29 cellular contexts compared by ENCODE assay signal in the genomic region with DNA sequence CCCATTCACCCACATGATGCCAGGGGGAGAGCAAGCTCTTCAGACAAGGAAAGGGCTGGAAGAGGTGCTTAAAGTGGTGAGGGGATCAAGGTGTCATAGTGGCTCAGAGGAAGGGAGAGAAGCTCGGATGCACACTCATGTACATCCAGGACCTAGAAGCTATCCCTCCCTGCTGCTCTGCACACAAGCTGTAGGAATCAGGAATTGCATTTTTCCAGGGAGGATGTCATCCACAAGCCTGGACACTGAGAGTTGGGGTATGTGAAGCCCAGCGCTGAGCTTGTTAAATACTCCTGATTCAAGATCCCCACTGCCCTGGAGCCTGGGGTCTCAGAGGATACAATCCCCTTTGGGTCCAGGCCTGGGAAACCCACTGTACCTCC.
"Had no signal": no experiment of that assay in that cellular context is flagged by ENCODE, and none has a peak within 500 bp of the region (broad histone marks: within the 10 kb centered on the region; RNA-seq: fewer than 3 reads in every experiment).

No MANE protein-coding gene starts in this region.

- H3K79me2 ChIP-seq: parathyroid adenoma had no signal

- FAIRE-seq: endometrium had no signal

- H3K4me1 ChIP-seq: parathyroid adenoma, right lobe of liver, vagina had no signal

- H3K9me3 ChIP-seq: heart right ventricle, right lobe of liver, thoracic aorta, vagina had no signal

- ATAC-seq: activated CD4-positive, alpha-beta T cell treated with anti-CD3 and anti-CD28 coated beads for 36 hours; heart right ventricle; left ventricle myocardium superior; natural killer cell; right lobe of liver; stimulated activated memory B cell treated with anti-CD40 and anti-IgM and Interleukin-4, amounts not matched to agents 10 μg/mL and 1 μg/mL and 100 μg/mL, for 72 hours had no signal

- H3K36me3 Mint-ChIP-seq: activated naive CD8-positive, alpha-beta T cell treated with anti-CD3 and anti-CD28 coated beads, Interleukin-2, amount 10 ng/mL, durations not matched to agents 7 days and 5 days; immature natural killer cell; natural killer cell; stimulated activated memory B cell treated with anti-CD40 and anti-IgM and Interleukin-4, amounts not matched to agents 10 μg/mL and 1 μg/mL and 100 μg/mL, for 72 hours; type B pancreatic cell; WTC11 had no signal

- H2AFZ ChIP-seq: parathyroid adenoma had no signal

- H3K27me3 Mint-ChIP-seq: activated CD4-positive, alpha-beta T cell treated with anti-CD3 and anti-CD28 coated beads for 36 hours; activated naive CD8-positive, alpha-beta T cell treated with anti-CD3 and anti-CD28 coated beads, Interleukin-2, amount 10 ng/mL, durations not matched to agents 7 days and 5 days; stimulated activated memory B cell treated with anti-CD40 and anti-IgM and Interleukin-4, amounts not matched to agents 10 μg/mL and 1 μg/mL and 100 μg/mL, for 72 hours had no signal

- H3K27ac ChIP-seq: cardiac muscle cell, heart right ventricle, parathyroid adenoma, right lobe of liver, skin epidermis, thoracic aorta, vagina had no signal

- DNase-seq: activated CD4-positive, alpha-beta T cell treated with anti-CD3 and anti-CD28 coated beads for 36 hours; activated CD4-positive, alpha-beta T cell treated with anti-CD3 and anti-CD28 coated beads, Interleukin-2, amount 50 U/mL, for 48 hours; activated effector memory CD4-positive, alpha-beta T cell treated with Interleukin-2 at 50 U/mL for 16 hours; activated naive CD4-positive, alpha-beta T cell treated with anti-CD3 and anti-CD28 coated beads for 36 hours; activated naive CD8-positive, alpha-beta T cell treated with anti-CD3 and anti-CD28 coated beads, Interleukin-2, amount 10 ng/mL, durations not matched to agents 7 days and 5 days; activated T-cell treated with anti-CD3 and anti-CD28 coated beads, Interleukin-2, amount 50 U/mL, for 48 hours; amniotic stem cell; effector CD4-positive, alpha-beta T cell; heart right ventricle; immature natural killer cell; kidney glomerular epithelial cell; left ventricle myocardium superior; mammary epithelial cell; midbrain; natural killer cell; stimulated activated CD4-positive, alpha-beta T cell treated with anti-CD3 and anti-CD28 coated beads, Interleukin-2, amount 100 ng/mL, for 24 hours; T-helper 1 cell; T-helper 9 cell had no signal

- H3K4me1 Mint-ChIP-seq: activated CD4-positive, alpha-beta T cell treated with anti-CD3 and anti-CD28 coated beads for 36 hours; activated naive CD8-positive, alpha-beta T cell treated with anti-CD3 and anti-CD28 coated beads, Interleukin-2, amount 10 ng/mL, durations not matched to agents 7 days and 5 days; immature natural killer cell; natural killer cell had no signal

- H3K27ac Mint-ChIP-seq: activated CD4-positive, alpha-beta T cell treated with anti-CD3 and anti-CD28 coated beads for 36 hours; activated naive CD4-positive, alpha-beta T cell treated with anti-CD3 and anti-CD28 coated beads for 36 hours; activated naive CD8-positive, alpha-beta T cell treated with anti-CD3 and anti-CD28 coated beads, Interleukin-2, amount 10 ng/mL, durations not matched to agents 7 days and 5 days; dendritic cell treated with granulocyte-macrophage colony-stimulating factor and Interleukin-4, amounts not matched to agents 40 ng/mL and 50 ng/mL, for 4 days; immature natural killer cell; natural killer cell; stimulated activated memory B cell treated with anti-CD40 and anti-IgM and Interleukin-4, amounts not matched to agents 10 μg/mL and 1 μg/mL and 100 μg/mL, for 72 hours; type B pancreatic cell; WTC11 had no signal

- H3K27me3 ChIP-seq: cardiac muscle cell, right lobe of liver, vagina had no signal

- H3K36me3 ChIP-seq: cardiac muscle cell, heart right ventricle, right lobe of liver, thoracic aorta, vagina had no signal

- H3K4me3 Mint-ChIP-seq: activated CD4-positive, alpha-beta T cell treated with anti-CD3 and anti-CD28 coated beads for 36 hours; activated naive CD4-positive, alpha-beta T cell treated with anti-CD3 and anti-CD28 coated beads for 36 hours; activated naive CD8-positive, alpha-beta T cell treated with anti-CD3 and anti-CD28 coated beads, Interleukin-2, amount 10 ng/mL, durations not matched to agents 7 days and 5 days; dendritic cell treated with granulocyte-macrophage colony-stimulating factor and Interleukin-4, amounts not matched to agents 40 ng/mL and 50 ng/mL, for 4 days; immature natural killer cell; natural killer cell; stimulated activated memory B cell treated with anti-CD40 and anti-IgM and Interleukin-4, amounts not matched to agents 10 μg/mL and 1 μg/mL and 100 μg/mL, for 72 hours; type B pancreatic cell; WTC11 had no signal

- H3K4me3 ChIP-seq: cardiac muscle cell, heart right ventricle, right lobe of liver, skin epidermis, thoracic aorta, vagina had no signal

- H3K9me3 Mint-ChIP-seq: activated naive CD4-positive, alpha-beta T cell treated with anti-CD3 and anti-CD28 coated beads for 36 hours; activated naive CD8-positive, alpha-beta T cell treated with anti-CD3 and anti-CD28 coated beads, Interleukin-2, amount 10 ng/mL, durations not matched to agents 7 days and 5 days; dendritic cell treated with granulocyte-macrophage colony-stimulating factor and Interleukin-4, amounts not matched to agents 40 ng/mL and 50 ng/mL, for 4 days; immature natural killer cell; natural killer cell; stimulated activated memory B cell treated with anti-CD40 and anti-IgM and Interleukin-4, amounts not matched to agents 10 μg/mL and 1 μg/mL and 100 μg/mL, for 72 hours; type B pancreatic cell had no signal

- H3K9ac ChIP-seq: parathyroid adenoma had no signal
